In the genomic region with DNA sequence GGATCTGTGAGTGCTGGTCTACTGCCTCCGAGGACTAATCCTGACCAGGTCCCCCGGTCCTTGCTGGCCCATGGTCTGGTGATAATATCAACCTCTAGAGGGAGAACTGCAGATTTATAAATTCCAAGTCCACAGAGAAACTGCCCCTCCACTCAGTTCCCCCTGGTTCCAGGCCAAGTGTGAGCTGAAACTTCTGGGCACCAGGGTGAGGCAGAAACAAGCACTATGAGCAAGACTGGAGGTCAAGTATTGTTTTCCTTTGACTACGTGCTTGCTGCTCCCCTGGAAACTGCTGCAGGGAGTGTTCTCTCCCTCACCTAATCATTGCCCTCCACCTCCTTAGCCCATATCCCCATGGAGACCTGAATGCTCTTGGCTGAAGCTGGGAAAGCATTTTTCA, we compare ENCODE assay signal across 32 cellular contexts.
DNase-seq lines count a peak whose midpoint lies in the region; ATAC-seq and TF ChIP-seq lines count a peak whose summit lies in the region.
"Had no signal": no experiment of that assay in that cellular context is flagged by ENCODE, and none has a peak within 500 bp of the region (broad histone marks: within the 10 kb centered on the region; RNA-seq: fewer than 3 reads in every experiment).

No MANE protein-coding gene starts in this region.

- TF ChIP-seq CTCF in AG04450 (IDR thresholded peaks at IDR 0.05; ENCODE audit: low read depth, low read length), result peak; percentile 30
- 0 out of 6 replicates have a peak, but pooled peaks of 2 of the 3 experiments have one; percentile 5 to 8 for TF ChIP-seq CTCF in HCT116 (IDR thresholded peaks at IDR 0.05 in 2 of 3, conservative IDR thresholded peaks at IDR 0.05 in 1 of 3; ENCODE audit: borderline replicate concordance in 1 of 3, insufficient read depth in 1 of 3, low read depth in 2 of 3, low read length in 2 of 3)
- peak; percentile 29 for TF ChIP-seq CTCF in brain microvascular endothelial cell (IDR thresholded peaks at IDR 0.05; ENCODE audit: low read depth, low read length, missing control alignments)
- no peak for TF ChIP-seq CTCF in heart left ventricle (IDR thresholded peaks at IDR 0.05)

- no peaks in the 10 kb centered on the region for H3K4me1 ChIP-seq in HCT116 (ENCODE audit: control insufficient read depth in 1 of 2, insufficient read depth in 2 of 2, low read length in 2 of 2)
- H3K4me1 ChIP-seq in heart left ventricle, result no peaks in the 10 kb centered on the region
- H3K4me1 ChIP-seq: BE2C, psoas muscle had no signal

- H3K36me3 ChIP-seq in HCT116 (ENCODE audit: control insufficient read depth in 1 of 2, insufficient read depth in 2 of 2, low read length in 2 of 2), result no peaks in the 10 kb centered on the region
- H3K36me3 ChIP-seq in brain microvascular endothelial cell (replicated peaks), result no peaks in the 10 kb centered on the region
- H3K36me3 ChIP-seq in heart left ventricle, result no peaks in the 10 kb centered on the region
- H3K36me3 ChIP-seq: BE2C had no signal

- no peak overlapping the region for H3K4me3 ChIP-seq in AG04450 (ENCODE audit: low read depth, low read length)
- no peak overlapping the region for H3K4me3 ChIP-seq in HCT116 (replicated peaks in 1 of 2; ENCODE audit: low read depth in 1 of 2, low read length in 2 of 2)
- H3K4me3 ChIP-seq in brain microvascular endothelial cell (ENCODE audit: low read depth, low read length), result no peak overlapping the region
- no peak overlapping the region for H3K4me3 ChIP-seq in heart left ventricle
- H3K4me3 ChIP-seq: GM12878, lung, psoas muscle had no signal

- no peak for TF ChIP-seq POLR2A in HCT116 (IDR thresholded peaks at IDR 0.05; ENCODE audit: borderline replicate concordance, extremely low read depth, insufficient read depth, insufficient read length)
- no peak for TF ChIP-seq POLR2A in heart left ventricle (IDR thresholded peaks at IDR 0.05)

- CTCF ChIA-PET in AG04450 (lab: Charles Lee), result interaction anchor here (1.0 to 2.1 kb wide), 6 partner anchors 9 to 95 kb away, joined by 3 to 8 read pairs (median 4); no protein-coding TSS in a partner anchor
- CTCF ChIA-PET in HCT116 (lab: Charles Lee), result no interaction called here

- DNase-seq in AG04450 (ENCODE audit: low read depth, low spot score) (no peak), HCT116 (ENCODE audit: low read depth, low spot score) (no peak), brain microvascular endothelial cell (no peak), iPS-NIHi11 (ENCODE audit: low spot score) (peak; percentile 21), heart left ventricle (no peak)
- DNase-seq: ACHN; activated CD4-positive, alpha-beta T cell treated with anti-CD3 and anti-CD28 coated beads for 36 hours; activated CD8-positive, alpha-beta memory T cell treated with anti-CD3 and anti-CD28 coated beads for 24 hours; activated T-cell treated with anti-CD3 and anti-CD28 coated beads for 4 hours; amniotic stem cell; BE2C; caudate nucleus; CD8-positive, alpha-beta T cell; foreskin melanocyte; H7; kidney glomerular epithelial cell; naive thymus-derived CD4-positive, alpha-beta T cell; NCI-H1092; NCI-H1694 treated with DMSO at 0.1 percent for 48 hours; NCI-H2171 treated with DMSO at 0.1 percent for 48 hours; NCI-H524 treated with DMSO at 0.1 percent for 48 hours; psoas muscle; SIG-M5; substantia nigra; SW 1271 had no signal

- in situ Hi-C loops in brain microvascular endothelial cell (cut with HindIII; ENCODE audit: low pct_ligation_motif_present, low sequenced_read_pairs), result no loop called here

- no peak overlapping the region for H2AFZ ChIP-seq in HCT116 (ENCODE audit: low read depth, low read length, poor library complexity, severe bottlenecking)

- no peak overlapping the region for H3K9ac ChIP-seq in HCT116 (ENCODE audit: low read length)

- intact Hi-C loops in HCT116 (cut with micrococcal nuclease) (no loop called here), heart left ventricle (cut with DNase I) (loop anchor here in 1 of 10 donors (10.0 kb wide), 1 partner anchor 940 kb away; no protein-coding TSS in a partner anchor)

- H3K9me2 ChIP-seq in HCT116 (ENCODE audit: insufficient read depth), result no peaks in the 10 kb centered on the region

- no TSS peak for BruUV-seq in HCT116 (replicated peaks; lab: Mats Ljungman, UMichigan)

- H3K27ac ChIP-seq in AG04450 (ENCODE audit: low read depth, low read length), result no peak overlapping the region
- no peak overlapping the region for H3K27ac ChIP-seq in HCT116 (ENCODE audit: low read depth, low read length)
- no peak overlapping the region for H3K27ac ChIP-seq in brain microvascular endothelial cell
- no peak overlapping the region for H3K27ac ChIP-seq in heart left ventricle
- H3K27ac ChIP-seq: psoas muscle had no signal

- H3K9me3 ChIP-seq in AG04450 (ENCODE audit: control insufficient read depth, insufficient read depth, low read length) (no peaks in the 10 kb centered on the region), HCT116 (ENCODE audit: control insufficient read depth in 1 of 2, insufficient read depth in 1 of 2, low read depth in 1 of 2, low read length in 2 of 2) (no peaks in the 10 kb centered on the region), heart left ventricle (no peaks in the 10 kb centered on the region)
- H3K9me3 ChIP-seq: BE2C, psoas muscle had no signal

- POLR2A ChIA-PET in AG04450 (lab: Yijun Ruan, JAX) (no interaction called here), HCT116 (lab: Charles Lee) (no interaction called here)

- H3K79me2 ChIP-seq in HCT116 (ENCODE audit: insufficient read depth, low read length), result no peaks in the 10 kb centered on the region

- WGBS in heart left ventricle, 4 donors, result 66 to 69% (median 66%) methylated on average over 3 of the region's 3 CpGs

- H3K4me2 ChIP-seq in HCT116 (ENCODE audit: low read length), result no peak overlapping the region

- H3K27me3 ChIP-seq in AG04450 (ENCODE audit: control insufficient read depth, insufficient read depth, low read length), result no peaks in the 10 kb centered on the region
- 0 out of 2 replicates have a peak, but pooled peaks cover 4% of the 10 kb centered on the region for H3K27me3 ChIP-seq in HCT116 (ENCODE audit: insufficient read depth, low read length)
- H3K27me3 ChIP-seq in brain microvascular endothelial cell (replicated peaks), result no peaks in the 10 kb centered on the region
- no peaks in the 10 kb centered on the region for H3K27me3 ChIP-seq in heart left ventricle
- H3K27me3 ChIP-seq: BE2C had no signal

- no peaks in the 10 kb centered on the region for H4K20me1 ChIP-seq in HCT116 (ENCODE audit: insufficient read depth)

- no peak for TF ChIP-seq RAD21 in HCT116 (IDR thresholded peaks at IDR 0.05; ENCODE audit: low read depth)

- RAD21 ChIA-PET in HCT116 (lab: Charles Lee; ENCODE audit: low non-redundant PET in 1 of 2, low total read pairs in 2 of 2, uncharacterized antibody in 2 of 2, unreplicated experiment in 2 of 2), result no interaction called here

- no peak for ATAC-seq in HCT116
- ATAC-seq in heart left ventricle, result no peak
- ATAC-seq in GM19395 (IDR thresholded peaks at IDR 0.05; ENCODE audit: unreplicated experiment), result no peak
- ATAC-seq in HG03354 (IDR thresholded peaks at IDR 0.05; ENCODE audit: poor library complexity, severe bottlenecking, unreplicated experiment), result no peak
- ATAC-seq in GM18520 (IDR thresholded peaks at IDR 0.05; ENCODE audit: unreplicated experiment), result no peak
- ATAC-seq: activated CD4-positive, alpha-beta T cell treated with anti-CD3 and anti-CD28 coated beads for 36 hours; CD8-positive, alpha-beta T cell; esophagus mucosa; GM12878; naive thymus-derived CD4-positive, alpha-beta T cell; psoas muscle; stimulated activated memory B cell treated with anti-CD40 and anti-IgM and Interleukin-4, amounts not matched to agents 10 μg/mL and 1 μg/mL and 100 μg/mL, for 72 hours had no signal

TF ChIP-seq in HCT116, 20 proteins besides CTCF, POLR2A, EP300 and RAD21:
- TF ChIP-seq SP1 (IDR thresholded peaks at IDR 0.05; ENCODE audit: low read depth) (no peak), SRF (IDR thresholded peaks at IDR 0.05; ENCODE audit: low read depth) (no peak), SIN3A (IDR thresholded peaks at IDR 0.05; ENCODE audit: low read depth) (no peak)

Comparison
In these comparisons a context has a peak if more than half of its experiments do, and no peak if none do; other contexts are left out.
1. CTCF ChIP-seq: peak in AG04450 (single experiment), HCT116 (2 of 3) and brain microvascular endothelial cell (single experiment); none in heart left ventricle (0 of 12).